Comparison of ENCODE assay signal across 20 cellular contexts in genomic region chr2:178227187-178227586, GRCh38. TPM values are rescaled to one million over a fixed set of nuclear protein-coding genes. Genes with fewer than 3 reads are reported as not detected.
DNase-seq lines count a peak whose midpoint lies in the region; ATAC-seq, FAIRE-seq and TF ChIP-seq lines count a peak whose summit lies in the region.
"Had no signal": no experiment of that assay in that cellular context is flagged by ENCODE, and none has a peak within 500 bp of the region (broad histone marks: within the 10 kb centered on the region; RNA-seq: fewer than 3 reads in every experiment).

No MANE protein-coding gene starts in this region.

- H3K36me3 Mint-ChIP-seq in astrocyte (ENCODE audit: low read depth, unreplicated experiment) (no peaks in the 10 kb centered on the region), H9 (ENCODE audit: insufficient read depth in 1 of 3, low read depth in 3 of 3) (peaks cover 0 to under 1% (median 0%) of the 10 kb centered on the region in 3 experiments; a peak in 1 of 7 replicates)
- H3K36me3 Mint-ChIP-seq: activated naive CD8-positive, alpha-beta T cell; memory B cell; natural killer cell treated with Interleukin-12 subunit alpha and Interleukin-12 subunit beta and Interleukin-15 and Interleukin-18, amount 100 ng/mL, for 72 hours; stimulated activated naive B cell treated with anti-CD40 and anti-IgM and Interleukin-4, amounts not matched to agents 10 μg/mL and 1 μg/mL and 100 μg/mL, for 72 hours; type B pancreatic cell had no signal

- no peak overlapping the region for H2BK20ac ChIP-seq in H9 (ENCODE audit: low read depth, low read length, poor library complexity, severe bottlenecking)

- no peak for TF ChIP-seq POLR2A in A549 (IDR thresholded peaks at IDR 0.05; ENCODE audit: low read length)

- H4K8ac ChIP-seq in H9 (replicated peaks; ENCODE audit: insufficient read length, low read depth, low read length), result no peak overlapping the region

- no peak overlapping the region for H4K91ac ChIP-seq in H9 (ENCODE audit: insufficient read length, low read depth, low read length)

- no peaks in the 10 kb centered on the region for H3K9me3 Mint-ChIP-seq in astrocyte (ENCODE audit: unreplicated experiment)
- H3K9me3 Mint-ChIP-seq in H9, result no peaks in the 10 kb centered on the region
- H3K9me3 Mint-ChIP-seq: natural killer cell treated with Interleukin-12 subunit alpha and Interleukin-12 subunit beta and Interleukin-15 and Interleukin-18, amount 100 ng/mL, for 72 hours; stimulated activated naive B cell treated with anti-CD40 and anti-IgM and Interleukin-4, amounts not matched to agents 10 μg/mL and 1 μg/mL and 100 μg/mL, for 72 hours; type B pancreatic cell had no signal

- no peak overlapping the region for H2BK15ac ChIP-seq in H9 (ENCODE audit: low read depth, low read length)

- no peaks in the 10 kb centered on the region for H3K27me3 ChIP-seq in astrocyte (ENCODE audit: insufficient read depth, low read length)
- H3K27me3 ChIP-seq in H9 (ENCODE audit: insufficient read depth, low read length), result no peaks in the 10 kb centered on the region

- no peak overlapping the region for H2BK120ac ChIP-seq in H9 (ENCODE audit: low read depth, low read length, poor library complexity, severe bottlenecking)

- FAIRE-seq in A549 (lab: Jason Lieb, UNC) (no peak), astrocyte (lab: Jason Lieb, UNC) (no peak)

- peaks cover 31% of the 10 kb centered on the region for H3K4me1 Mint-ChIP-seq in astrocyte (ENCODE audit: low read depth, unreplicated experiment)
- peaks cover 30 to 34% of the 10 kb centered on the region in 2 experiments for H3K4me1 Mint-ChIP-seq in H9

- no peak overlapping the region for H2BK5ac ChIP-seq in H9 (ENCODE audit: insufficient read length, low read length)

- H3K4me3 ChIP-seq in A549 (no peak overlapping the region), astrocyte (ENCODE audit: insufficient read depth, low read depth, low read length) (no peak overlapping the region)
- H3K4me3 ChIP-seq: PC-9 had no signal

- no peak for TF ChIP-seq RAD21 in A549 (conservative IDR thresholded peaks at IDR 0.05 in 1 of 2, IDR thresholded peaks at IDR 0.05 in 1 of 2)

- DNase-seq in A549 (ENCODE audit: low read depth in 1 of 2, low spot score in 1 of 2) (no peak), HS-5 (ENCODE audit: low read depth) (peak; percentile 73), astrocyte (ENCODE audit: low read depth) (peak; percentile 67), iris pigment epithelial cell (ENCODE audit: low read depth) (peak; percentile 72), H9 (no peak), NCI-H1092 treated with DMSO at 0.1 percent for 48 hours (lab: John Stamatoyannopoulos, UW) (no peak), NCI-H1694 treated with DMSO at 0.1 percent for 48 hours (lab: John Stamatoyannopoulos, UW) (no peak)
- DNase-seq: activated CD4-positive, alpha-beta T cell treated with anti-CD3 and anti-CD28 coated beads, Interleukin-2, amount 50 U/mL, for 4 hours; caudate nucleus; H7; NCI-H2081 treated with DMSO at 0.1 percent for 48 hours; NCI-H69; PC-9; stimulated activated naive B cell treated with anti-CD40 and anti-IgM and Interleukin-4, amounts not matched to agents 10 μg/mL and 1 μg/mL and 100 μg/mL, for 72 hours had no signal

- no peaks in the 10 kb centered on the region for H3K79me1 ChIP-seq in H9 (ENCODE audit: insufficient read depth, low read depth, low read length, poor library complexity, severe bottlenecking)

- H3K36me3 ChIP-seq in astrocyte (ENCODE audit: insufficient read depth, low read length), result no peaks in the 10 kb centered on the region

- H3K27ac Mint-ChIP-seq in astrocyte (ENCODE audit: unreplicated experiment) (peak overlapping the region; percentile 86), H9 (no peak overlapping the region)
- H3K27ac Mint-ChIP-seq: activated naive CD8-positive, alpha-beta T cell; memory B cell; natural killer cell treated with Interleukin-12 subunit alpha and Interleukin-12 subunit beta and Interleukin-15 and Interleukin-18, amount 100 ng/mL, for 72 hours; progenitor cell of endocrine pancreas; stimulated activated naive B cell treated with anti-CD40 and anti-IgM and Interleukin-4, amounts not matched to agents 10 μg/mL and 1 μg/mL and 100 μg/mL, for 72 hours; type B pancreatic cell had no signal

- H3K18ac ChIP-seq in H9 (ENCODE audit: insufficient read length, low read depth, low read length), result no peak overlapping the region

- H3K79me2 ChIP-seq in astrocyte (ENCODE audit: insufficient read depth, low read length) (peaks cover 12% of the 10 kb centered on the region), H9 (ENCODE audit: insufficient read depth, low read length) (no peaks in the 10 kb centered on the region)

- H3K9ac ChIP-seq in astrocyte (ENCODE audit: low read length), result no peak overlapping the region
- no peak overlapping the region for H3K9ac ChIP-seq in H9 (ENCODE audit: extremely low read depth, insufficient read length, low read length)

- H3K4me3 Mint-ChIP-seq in astrocyte (ENCODE audit: unreplicated experiment) (no peak overlapping the region), H9 (no peak overlapping the region)
- H3K4me3 Mint-ChIP-seq: activated naive CD8-positive, alpha-beta T cell; memory B cell; natural killer cell treated with Interleukin-12 subunit alpha and Interleukin-12 subunit beta and Interleukin-15 and Interleukin-18, amount 100 ng/mL, for 72 hours; stimulated activated naive B cell treated with anti-CD40 and anti-IgM and Interleukin-4, amounts not matched to agents 10 μg/mL and 1 μg/mL and 100 μg/mL, for 72 hours; type B pancreatic cell had no signal

- CTCF ChIA-PET in A549 (lab: Yijun Ruan, JAX), result interaction anchor here (1.5 kb wide), 1 partner anchor 187 kb away, joined by 4 read pairs; no protein-coding TSS in a partner anchor

- H2AFZ ChIP-seq in astrocyte (ENCODE audit: low read depth, low read length), result no peak overlapping the region
- H2AFZ ChIP-seq in H9 (ENCODE audit: low read length), result no peak overlapping the region
- H2AFZ ChIP-seq: PC-9 had no signal

- H3K23me2 ChIP-seq in H9 (ENCODE audit: insufficient read length, low read depth, low read length, poor library complexity, severe bottlenecking), result no peaks in the 10 kb centered on the region

- H3K14ac ChIP-seq in H9 (ENCODE audit: insufficient read depth, low read length), result no peak overlapping the region

- H2AK5ac ChIP-seq in H9 (ENCODE audit: insufficient read length, low read length), result no peak overlapping the region

- no peak overlapping the region for H3K27ac ChIP-seq in A549
- no peak overlapping the region for H3K27ac ChIP-seq in astrocyte (ENCODE audit: low read depth, low read length)
- no peak overlapping the region for H3K27ac ChIP-seq in H9 (ENCODE audit: insufficient read length, low read depth, low read length)
- H3K27ac ChIP-seq: PC-9 had no signal

- TF ChIP-seq CTCF in A549 (IDR thresholded peaks at IDR 0.05) (no peak), astrocyte (IDR thresholded peaks at IDR 0.05; ENCODE audit: insufficient read depth, low read depth, low read length) (no peak), H9 (conservative IDR thresholded peaks at IDR 0.05) (no peak)

- H4K20me1 ChIP-seq in astrocyte (ENCODE audit: insufficient read depth, low read length) (peaks cover 4% of the 10 kb centered on the region), H9 (ENCODE audit: control insufficient read depth, insufficient read depth, insufficient read length) (no peaks in the 10 kb centered on the region)

- H4K5ac ChIP-seq in H9 (ENCODE audit: insufficient read length, low read depth, low read length), result no peak overlapping the region

- H3K9me3 ChIP-seq in A549, result no peaks in the 10 kb centered on the region
- no peaks in the 10 kb centered on the region for H3K9me3 ChIP-seq in astrocyte (ENCODE audit: insufficient read depth, low read depth, low read length)
- no peaks in the 10 kb centered on the region for H3K9me3 ChIP-seq in H9 (ENCODE audit: control insufficient read depth, low read depth, low read length)

- POLR2A ChIA-PET in A549 (lab: Yijun Ruan, JAX), result no interaction called here

- ATAC-seq in A549 (no peak), GM21423 (IDR thresholded peaks at IDR 0.05; ENCODE audit: unreplicated experiment) (no peak)
- ATAC-seq: natural killer cell treated with Interleukin-12 subunit alpha and Interleukin-12 subunit beta and Interleukin-15 and Interleukin-18, amount 100 ng/mL, for 72 hours; stimulated activated naive B cell treated with anti-CD40 and anti-IgM and Interleukin-4, amounts not matched to agents 10 μg/mL and 1 μg/mL and 100 μg/mL, for 72 hours had no signal

- H3K23ac ChIP-seq in H9 (ENCODE audit: insufficient read length, low read depth, low read length), result no peak overlapping the region

- no peak overlapping the region for H3K56ac ChIP-seq in H9 (ENCODE audit: insufficient read length, low read depth, low read length)

- 35% methylated on average over 2 of the region's 2 CpGs for WGBS in A549 (ENCODE audit: missing lambda C conversion rate)
- WGBS in H9 (ENCODE audit: extremely low coverage, insufficient read length, low lambda C conversion rate), result no CpG with 5 or more reads among the region's 2 CpGs

- H3K27me3 Mint-ChIP-seq in astrocyte (ENCODE audit: low read depth, unreplicated experiment) (no peaks in the 10 kb centered on the region), H9 (ENCODE audit: low read depth) (peaks cover 17% of the 10 kb centered on the region)
- H3K27me3 Mint-ChIP-seq: type B pancreatic cell had no signal

- H2BK12ac ChIP-seq in H9 (ENCODE audit: insufficient read length, low read depth, low read length), result no peak overlapping the region

- no peak overlapping the region for H3K4me2 ChIP-seq in A549
- peak overlapping the region; percentile 33 for H3K4me2 ChIP-seq in astrocyte (ENCODE audit: low read length)
- H3K4me2 ChIP-seq in H9 (ENCODE audit: insufficient read depth, insufficient read length, low read length), result no peak overlapping the region
- H3K4me2 ChIP-seq: PC-9 had no signal

- no peak for TF ChIP-seq EP300 in A549 (IDR thresholded peaks at IDR 0.05)

- H3K4ac ChIP-seq in H9 (ENCODE audit: low read depth, low read length), result no peak overlapping the region

- H3K4me1 ChIP-seq in A549 (no peaks in the 10 kb centered on the region), astrocyte (ENCODE audit: insufficient read depth, low read length) (peaks cover 18% of the 10 kb centered on the region), H9 (ENCODE audit: insufficient read depth, low read length) (no peaks in the 10 kb centered on the region; the same call in 1 of the 2 replicates)

- H3T11ph ChIP-seq in H9 (ENCODE audit: low read length), result no peak overlapping the region

RNA-seq across cellular contexts. Expression of gene OSBPL6, which starts 32.9 kb away (rescaled TPM):
- polyA plus RNA-seq in A549 (2011; rRNA removed) (8.1 and 8.2 TPM in 2 replicates), A549 (2017; fragmentation: RNase III; extraction: RNeasy Plus Mini Kit Qiagen cat#74134 plus additional on column Dnase treatment) (2.9 to 3.5 TPM (median 3.0 TPM) in 3 replicates)
- polyA plus RNA-seq in A549 (2012; cell fraction: cytosol; rRNA removed), result 2.8 and 3.0 TPM in 2 replicates
- 2.3 and 3.3 TPM in 2 replicates for polyA plus RNA-seq in A549 (2012; cell fraction: nucleus; rRNA removed)
- 4.8 and 5.7 TPM in 2 replicates for polyA minus RNA-seq in A549 (2011; rRNA and poly(A)+ RNA removed)
- total RNA-seq in astrocyte (13.4 and 13.7 TPM in 2 replicates), H9 (2021) (4.3 and 4.6 TPM in 2 replicates)

Comparison
In these comparisons a context has a peak if more than half of its experiments do, and no peak if none do; other contexts are left out.
1. DNase-seq: peak in HS-5 (single experiment), astrocyte (single experiment) and iris pigment epithelial cell (single experiment); none in A549 (0 of 2), H9 (single experiment), NCI-H1092 treated with DMSO at 0.1 percent for 48 hours (single experiment) and NCI-H1694 treated with DMSO at 0.1 percent for 48 hours (single experiment).